Comparison of ENCODE assay signal across 1 cellular context in the genomic region with DNA sequence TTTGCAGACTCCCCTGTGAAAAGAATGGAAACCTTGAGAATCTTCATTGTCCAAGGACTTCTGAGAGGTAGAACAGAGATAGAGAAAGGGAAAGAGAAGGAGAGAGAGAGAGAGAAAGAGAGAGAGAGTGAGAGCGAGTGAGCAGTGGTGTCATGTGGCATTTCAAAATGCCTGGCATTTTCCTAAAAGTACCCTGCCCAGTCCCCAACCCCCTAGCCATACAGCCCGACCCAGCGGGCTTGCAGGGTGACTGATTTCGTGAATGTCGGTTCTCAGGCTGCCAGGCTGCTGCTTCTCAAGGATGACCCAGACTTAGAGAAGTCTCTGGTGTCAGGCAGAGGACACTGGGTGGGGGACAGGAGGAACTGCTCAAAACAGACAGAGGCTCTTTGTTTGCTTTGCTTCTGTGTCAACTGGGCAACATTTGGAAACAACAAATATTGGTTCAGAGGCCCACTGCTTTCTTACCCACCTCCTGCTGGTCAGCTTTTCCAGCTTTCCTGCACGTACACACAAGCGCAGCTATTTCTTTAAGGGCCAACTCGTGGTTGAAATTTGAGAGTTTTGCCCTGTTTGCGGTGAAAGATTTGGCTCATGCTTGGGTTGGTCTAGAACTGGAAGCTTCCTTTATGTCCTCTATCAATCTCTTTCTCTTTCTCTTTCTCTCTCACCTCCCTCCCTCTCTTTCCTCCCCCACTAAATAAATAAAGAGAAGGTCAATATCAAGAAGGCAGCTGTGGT.
TF ChIP-seq lines count a peak whose summit lies in the region.

No MANE protein-coding gene starts in this region.

TF ChIP-seq in HepG2, 621 proteins besides CTCF, POLR2A, EP300 and RAD21 (continued from another document and continues in another):
- TF ChIP-seq NFIC (IDR thresholded peaks at IDR 0.05; ENCODE audit: low read length) (peak; percentile 99), KLF11 (CRISPR knock-in tag; IDR thresholded peaks at IDR 0.05) (peak; percentile 87; the same call in 1 of the 2 replicates), ZFP36L2 (CRISPR knock-in tag; IDR thresholded peaks at IDR 0.05) (0 out of 2 replicates have a peak, but pooled peaks have one; percentile 75), RFXANK (CRISPR knock-in tag; IDR thresholded peaks at IDR 0.05) (peak; percentile 84; the same call in 1 of the 2 replicates), GABPB1 (CRISPR knock-in tag; IDR thresholded peaks at IDR 0.05) (peak; percentile 43; the same call in 1 of the 2 replicates), ZNF431 (CRISPR knock-in tag; IDR thresholded peaks at IDR 0.05; ENCODE audit: borderline replicate concordance, low read depth) (no peak), TCF7L2 (IDR thresholded peaks at IDR 0.05; ENCODE audit: low read depth, low read length) (no peak), ZNF780A (CRISPR knock-in tag; IDR thresholded peaks at IDR 0.05) (no peak), HNF4G (IDR thresholded peaks at IDR 0.05; ENCODE audit: borderline replicate concordance, low read depth, low read length) (peak; percentile 90), HNF4G (CRISPR knock-in tag; IDR thresholded peaks at IDR 0.05; ENCODE audit: borderline replicate concordance, low read depth) (peak; percentile 81; the same call in 1 of the 2 replicates), ZUFSP (CRISPR knock-in tag; IDR thresholded peaks at IDR 0.05; ENCODE audit: borderline replicate concordance) (no peak), UBTF (CRISPR knock-in tag; IDR thresholded peaks at IDR 0.05) (no peak; the same call in 1 of the 2 replicates), NR2F2 (IDR thresholded peaks at IDR 0.05; ENCODE audit: borderline replicate concordance, low read depth) (peak; percentile 93), MYC (CRISPR knock-in tag; IDR thresholded peaks at IDR 0.05; ENCODE audit: borderline replicate concordance) (0 out of 2 replicates have a peak, but pooled peaks have one; percentile 42), FOXP1 (IDR thresholded peaks at IDR 0.05) (peak; percentile 86), FOXP1 (CRISPR knock-in tag; IDR thresholded peaks at IDR 0.05) (peak; percentile 99), BRD4 (CRISPR knock-in tag; IDR thresholded peaks at IDR 0.05) (no peak), ZNF12 (CRISPR knock-in tag; IDR thresholded peaks at IDR 0.05) (peak; percentile 14; the same call in 1 of the 2 replicates), ZSCAN5A (CRISPR knock-in tag; IDR thresholded peaks at IDR 0.05; ENCODE audit: borderline replicate concordance) (0 out of 2 replicates have a peak, but pooled peaks have one; percentile 31), ZC3H13 (CRISPR knock-in tag; IDR thresholded peaks at IDR 0.05) (no peak), RFXAP (CRISPR knock-in tag; IDR thresholded peaks at IDR 0.05; ENCODE audit: borderline replicate concordance) (peak; percentile 93), ZNF747 (CRISPR knock-in tag; IDR thresholded peaks at IDR 0.05; ENCODE audit: borderline replicate concordance) (no peak; the same call in 1 of the 2 replicates), DDIT3 (CRISPR knock-in tag; IDR thresholded peaks at IDR 0.05) (no peak), TCF7 (IDR thresholded peaks at IDR 0.05; ENCODE audit: low read depth) (peak; percentile 85), NRL (CRISPR knock-in tag; IDR thresholded peaks at IDR 0.05; ENCODE audit: borderline replicate concordance) (no peak), ZNF121 (CRISPR knock-in tag; IDR thresholded peaks at IDR 0.05) (no peak), YY1 (IDR thresholded peaks at IDR 0.05; ENCODE audit: insufficient read depth, insufficient replicate concordance, low read depth, low read length) (no peak), JUND (CRISPR knock-in tag; IDR thresholded peaks at IDR 0.05) (peak; percentile 51; the same call in 1 of the 2 replicates), ZKSCAN8 (CRISPR knock-in tag; IDR thresholded peaks at IDR 0.05; ENCODE audit: borderline replicate concordance) (peak; percentile 86; the same call in 1 of the 2 replicates), MLXIP (CRISPR knock-in tag; IDR thresholded peaks at IDR 0.05; ENCODE audit: borderline replicate concordance) (no peak), KDM5B (CRISPR knock-in tag; IDR thresholded peaks at IDR 0.05; ENCODE audit: borderline replicate concordance) (0 out of 2 replicates have a peak, but pooled peaks have one; percentile 23), MEF2D (CRISPR knock-in tag; IDR thresholded peaks at IDR 0.05) (peak; percentile 99), ZNF646 (CRISPR knock-in tag; IDR thresholded peaks at IDR 0.05) (no peak), SYNCRIP (IDR thresholded peaks at IDR 0.05; ENCODE audit: insufficient read depth, low read depth, low read length) (no peak)
- TF ChIP-seq, protein P1, sequence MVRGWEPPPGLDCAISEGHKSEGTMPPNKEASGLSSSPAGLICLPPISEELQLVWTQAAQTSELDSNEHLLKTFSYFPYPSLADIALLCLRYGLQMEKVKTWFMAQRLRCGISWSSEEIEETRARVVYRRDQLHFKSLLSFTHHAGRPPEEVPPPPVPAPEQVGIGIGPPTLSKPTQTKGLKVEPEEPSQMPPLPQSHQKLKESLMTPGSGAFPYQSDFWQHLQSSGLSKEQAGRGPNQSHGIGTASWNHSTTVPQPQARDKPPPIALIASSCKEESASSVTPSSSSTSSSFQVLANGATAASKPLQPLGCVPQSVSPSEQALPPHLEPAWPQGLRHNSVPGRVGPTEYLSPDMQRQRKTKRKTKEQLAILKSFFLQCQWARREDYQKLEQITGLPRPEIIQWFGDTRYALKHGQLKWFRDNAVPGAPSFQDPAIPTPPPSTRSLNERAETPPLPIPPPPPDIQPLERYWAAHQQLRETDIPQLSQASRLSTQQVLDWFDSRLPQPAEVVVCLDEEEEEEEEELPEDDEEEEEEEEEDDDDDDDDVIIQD (CRISPR knock-in tag; IDR thresholded peaks at IDR 0.05; ENCODE audit: low read depth), result peak; percentile 62; the same call in 1 of the 2 replicates
- TF ChIP-seq, protein P2, sequence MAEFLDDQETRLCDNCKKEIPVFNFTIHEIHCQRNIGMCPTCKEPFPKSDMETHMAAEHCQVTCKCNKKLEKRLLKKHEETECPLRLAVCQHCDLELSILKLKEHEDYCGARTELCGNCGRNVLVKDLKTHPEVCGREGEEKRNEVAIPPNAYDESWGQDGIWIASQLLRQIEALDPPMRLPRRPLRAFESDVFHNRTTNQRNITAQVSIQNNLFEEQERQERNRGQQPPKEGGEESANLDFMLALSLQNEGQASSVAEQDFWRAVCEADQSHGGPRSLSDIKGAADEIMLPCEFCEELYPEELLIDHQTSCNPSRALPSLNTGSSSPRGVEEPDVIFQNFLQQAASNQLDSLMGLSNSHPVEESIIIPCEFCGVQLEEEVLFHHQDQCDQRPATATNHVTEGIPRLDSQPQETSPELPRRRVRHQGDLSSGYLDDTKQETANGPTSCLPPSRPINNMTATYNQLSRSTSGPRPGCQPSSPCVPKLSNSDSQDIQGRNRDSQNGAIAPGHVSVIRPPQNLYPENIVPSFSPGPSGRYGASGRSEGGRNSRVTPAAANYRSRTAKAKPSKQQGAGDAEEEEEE (CRISPR knock-in tag; IDR thresholded peaks at IDR 0.05; ENCODE audit: borderline replicate concordance), result no peak
